Comparison of ENCODE assay signal across 8 cellular contexts in genomic region chr22:22207845-22208564, GRCh38. TPM values are rescaled to one million over a fixed set of nuclear protein-coding genes. Genes with fewer than 3 reads are reported as not detected.
DNase-seq lines count a peak whose midpoint lies in the region; ATAC-seq and TF ChIP-seq lines count a peak whose summit lies in the region.

No MANE protein-coding gene starts in this region.

- peak in 48 of 56 donors; percentile 13 to 67 (median 42) for TF ChIP-seq CTCF in dorsolateral prefrontal cortex (IDR thresholded peaks at IDR 0.05 in 54 of 56, conservative IDR thresholded peaks at IDR 0.05 in 2 of 56; ENCODE audit: low read depth in 1 of 56, partially characterized antibody in 56 of 56)

- no peak overlapping the region for H3K27ac ChIP-seq in dorsolateral prefrontal cortex

- H3K4me3 ChIP-seq in dorsolateral prefrontal cortex, result no peak overlapping the region

- intact Hi-C loops in dorsolateral prefrontal cortex (cut with DNase I), result no loop called here

- peaks cover 0 to 48% (median 9%) of the 10 kb centered on the region in 45 donors for H3K27me3 ChIP-seq in dorsolateral prefrontal cortex

- DNase-seq in Ammon's horn (ENCODE audit: low spot score) (peak; percentile 48), NCI-H345 treated with DMSO at 0.1 percent for 48 hours (lab: John Stamatoyannopoulos, UW; ENCODE audit: unreplicated experiment) (peak; percentile 30), dorsolateral prefrontal cortex (peak in 2 of 10 donors; percentile 16 to 17), midbrain (lab: John Stamatoyannopoulos, UW) (peak; percentile 27)
- peak; percentile 70 to 77 for DNase-seq in activated CD4-positive, alpha-beta T cell treated with anti-CD3 and anti-CD28 coated beads for 4 hours
- DNase-seq in stimulated activated CD8-positive, alpha-beta memory T cell treated with anti-CD3 and anti-CD28 coated beads, Interleukin-7, amount 100 ng/mL, for 4 hours (ENCODE audit: low read depth in 2 of 2), result peak; percentile 51 to 56

- ATAC-seq in GM18907 (IDR thresholded peaks at IDR 0.05; ENCODE audit: unreplicated experiment), result peak; percentile 73
- peak; percentile 69 for ATAC-seq in HG03103 (IDR thresholded peaks at IDR 0.05; ENCODE audit: low read depth, unreplicated experiment)

RNA-seq across cellular contexts. Expression of gene VPREB1, which starts 36.6 kb away (rescaled TPM):
- not detected for total RNA-seq in dorsolateral prefrontal cortex
